2 cellular contexts compared by ENCODE assay signal in genomic region chr1:243596441-243597183, GRCh38.
TF ChIP-seq lines count a peak whose summit lies in the region.

No MANE protein-coding gene starts in this region.

TF ChIP-seq in SK-N-SH, 30 proteins besides CTCF, POLR2A, EP300 and RAD21 (continued from another document):
- TF ChIP-seq USF2 (IDR thresholded peaks at IDR 0.05; ENCODE audit: borderline replicate concordance, low read depth, low read length) (no peak), GABPA (IDR thresholded peaks at IDR 0.05; ENCODE audit: low read depth) (no peak), FOXJ3 (CRISPR knock-in tag; IDR thresholded peaks at IDR 0.05) (no peak), USF1 (IDR thresholded peaks at IDR 0.05; ENCODE audit: borderline replicate concordance, low read depth) (no peak), NFIC (IDR thresholded peaks at IDR 0.05; ENCODE audit: borderline replicate concordance) (0 out of 2 replicates have a peak, but pooled peaks have one; percentile 49), POLR2AphosphoS5 (IDR thresholded peaks at IDR 0.05; ENCODE audit: low read depth, low read length) (no peak), RCOR1 (IDR thresholded peaks at IDR 0.05; ENCODE audit: low read length) (no peak), CHD2 (IDR thresholded peaks at IDR 0.05; ENCODE audit: low read length, partially characterized antibody) (no peak), PBX3 (IDR thresholded peaks at IDR 0.05) (peak; percentile 90), MXI1 (IDR thresholded peaks at IDR 0.05; ENCODE audit: low read depth, low read length) (no peak), MEF2A (IDR thresholded peaks at IDR 0.05; ENCODE audit: borderline replicate concordance, low read depth) (peak; percentile 34; the same call in 1 of the 2 replicates), TAF1 (IDR thresholded peaks at IDR 0.05; ENCODE audit: borderline replicate concordance, low read depth, low read length) (no peak), TCF12 (IDR thresholded peaks at IDR 0.05) (peak; percentile 93), YY1 (IDR thresholded peaks at IDR 0.05; ENCODE audit: low read depth) (no peak), GATA2 (CRISPR knock-in tag; IDR thresholded peaks at IDR 0.05) (no peak), ELF1 (IDR thresholded peaks at IDR 0.05) (no peak), RFX5 (IDR thresholded peaks at IDR 0.05; ENCODE audit: low read length) (no peak), TEAD4 (IDR thresholded peaks at IDR 0.05; ENCODE audit: borderline replicate concordance, insufficient read depth) (peak; percentile 83), FOXM1 (IDR thresholded peaks at IDR 0.05; ENCODE audit: low read depth) (peak; percentile 59; the same call in 1 of the 2 replicates), RXRA (IDR thresholded peaks at IDR 0.05; ENCODE audit: borderline replicate concordance, low read depth) (peak; percentile 15; the same call in 1 of the 2 replicates), FOSL2 (IDR thresholded peaks at IDR 0.05; ENCODE audit: borderline replicate concordance, low read depth) (peak; percentile 73; the same call in 1 of the 2 replicates), IRF3 (IDR thresholded peaks at IDR 0.05; ENCODE audit: low read depth, low read length) (no peak), EZH2phosphoT487 (IDR thresholded peaks at IDR 0.05; ENCODE audit: borderline replicate concordance, low read depth) (no peak), SMC3 (IDR thresholded peaks at IDR 0.05; ENCODE audit: low read depth, low read length) (no peak)
- TF ChIP-seq, protein P1, sequence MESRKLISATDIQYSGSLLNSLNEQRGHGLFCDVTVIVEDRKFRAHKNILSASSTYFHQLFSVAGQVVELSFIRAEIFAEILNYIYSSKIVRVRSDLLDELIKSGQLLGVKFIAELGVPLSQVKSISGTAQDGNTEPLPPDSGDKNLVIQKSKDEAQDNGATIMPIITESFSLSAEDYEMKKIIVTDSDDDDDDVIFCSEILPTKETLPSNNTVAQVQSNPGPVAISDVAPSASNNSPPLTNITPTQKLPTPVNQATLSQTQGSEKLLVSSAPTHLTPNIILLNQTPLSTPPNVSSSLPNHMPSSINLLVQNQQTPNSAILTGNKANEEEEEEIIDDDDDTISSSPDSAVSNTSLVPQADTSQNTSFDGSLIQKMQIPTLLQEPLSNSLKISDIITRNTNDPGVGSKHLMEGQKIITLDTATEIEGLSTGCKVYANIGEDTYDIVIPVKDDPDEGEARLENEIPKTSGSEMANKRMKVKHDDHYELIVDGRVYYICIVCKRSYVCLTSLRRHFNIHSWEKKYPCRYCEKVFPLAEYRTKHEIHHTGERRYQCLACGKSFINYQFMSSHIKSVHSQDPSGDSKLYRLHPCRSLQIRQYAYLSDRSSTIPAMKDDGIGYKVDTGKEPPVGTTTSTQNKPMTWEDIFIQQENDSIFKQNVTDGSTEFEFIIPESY (IDR thresholded peaks at IDR 0.05; ENCODE audit: borderline replicate concordance, low read depth): no peak

TF ChIP-seq in GM23338, 12 proteins besides CTCF, POLR2A, EP300 and RAD21 (continued from another document):
- no peak for TF ChIP-seq ZNF462 (CRISPR knock-in tag; IDR thresholded peaks at IDR 0.05)
- TF ChIP-seq NANOG (IDR thresholded peaks at IDR 0.05; ENCODE audit: borderline replicate concordance): no peak
- TF ChIP-seq STAT1 (IDR thresholded peaks at IDR 0.05; ENCODE audit: unreplicated experiment): no peak
TF ChIP-seq in GM23338: peak in this region for 0.
